In the genomic region with DNA sequence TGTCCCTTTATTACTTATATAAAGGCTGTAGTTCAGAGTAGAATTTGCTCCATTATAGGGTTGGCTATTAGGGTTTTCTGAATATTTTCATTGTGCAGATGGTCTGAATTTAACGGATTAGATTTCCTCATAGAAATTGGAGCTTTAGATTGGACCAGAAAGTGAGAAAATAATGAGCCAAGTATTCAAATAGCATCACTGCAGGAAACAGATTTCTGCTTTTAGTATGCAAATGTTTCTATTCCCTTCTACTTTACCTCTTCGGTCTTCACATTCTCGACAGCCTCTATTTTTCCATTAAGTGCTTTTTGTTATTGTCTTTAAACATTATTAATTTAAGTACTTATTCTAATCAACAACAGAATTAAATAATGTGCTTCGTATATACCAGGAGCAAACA, we compare ENCODE assay signal across 29 cellular contexts. TPM values are rescaled to one million over a fixed set of nuclear protein-coding genes. Genes with fewer than 3 reads are reported as not detected.
A peak's percentile ranks its signal among the peaks of the same experiment; 100 is the strongest.
DNase-seq lines count a peak whose midpoint lies in the region; ATAC-seq and TF ChIP-seq lines count a peak whose summit lies in the region.
"Had no signal": no experiment of that assay in that cellular context is flagged by ENCODE, and none has a peak within 500 bp of the region (broad histone marks: within the 10 kb centered on the region; RNA-seq: fewer than 3 reads in every experiment).

No MANE protein-coding gene starts in this region.

- POLR2A ChIA-PET in A673 (lab: Charles Lee; ENCODE audit: low non-redundant PET): interaction anchor here (0.5 to 1.0 kb wide), 2 partner anchors 11 to 20 kb away, joined by 3 to 7 read pairs; no protein-coding TSS in a partner anchor
- POLR2A ChIA-PET in naive thymus-derived CD4-positive, alpha-beta T cell (lab: Charles Lee): no interaction called here

- H3K4me3 Mint-ChIP-seq in mesothelial cell of epicardium (no peak overlapping the region), CD14-positive monocyte (no peak overlapping the region)
- no peak overlapping the region for H3K4me3 Mint-ChIP-seq in naive thymus-derived CD4-positive, alpha-beta T cell
- H3K4me3 Mint-ChIP-seq: activated naive CD8-positive, alpha-beta T cell treated with anti-CD3 and anti-CD28 coated beads, Interleukin-2, amount 50 U/mL, for 24 hours; CD8-positive, alpha-beta T cell; T-helper 2 cell treated with Interferon-gamma antibody and Interleukin-4, amounts not matched to agents 5 μg/mL and 100 μg/mL, for 36 hours had no signal

- H3K9ac ChIP-seq in HUES6 (ENCODE audit: low read length): peak overlapping the region; percentile 54

- H3K9me3 Mint-ChIP-seq in mesothelial cell of epicardium: peaks cover 11% of the 10 kb centered on the region
- H3K9me3 Mint-ChIP-seq in naive thymus-derived CD4-positive, alpha-beta T cell: peaks cover 0 to 14% (median 3%) of the 10 kb centered on the region in 11 donors
- peaks cover 0 to 15% (median 11%) of the 10 kb centered on the region in 7 donors for H3K9me3 Mint-ChIP-seq in CD14-positive monocyte

- peaks cover 19% of the 10 kb centered on the region for H3K4me1 Mint-ChIP-seq in mesothelial cell of epicardium
- peaks cover 0 to 4% (median 0%) of the 10 kb centered on the region in 7 donors for H3K4me1 Mint-ChIP-seq in naive thymus-derived CD4-positive, alpha-beta T cell
- H3K4me1 Mint-ChIP-seq in CD14-positive monocyte: no peaks in the 10 kb centered on the region
- H3K4me1 Mint-ChIP-seq: activated naive CD8-positive, alpha-beta T cell treated with anti-CD3 and anti-CD28 coated beads, Interleukin-2, amount 50 U/mL, for 24 hours had no signal

- no peak for ATAC-seq in naive thymus-derived CD4-positive, alpha-beta T cell
- ATAC-seq: activated naive CD8-positive, alpha-beta T cell treated with anti-CD3 and anti-CD28 coated beads, Interleukin-2, amount 50 U/mL, for 24 hours; body of pancreas; CD8-positive, alpha-beta T cell; heart left ventricle; left colon; psoas muscle had no signal

- H3K9me3 ChIP-seq in A673 (ENCODE audit: low read depth, low read length, poor library complexity, severe bottlenecking): peaks cover 17% of the 10 kb centered on the region
- H3K9me3 ChIP-seq in HUES6 (ENCODE audit: control insufficient read depth, insufficient read depth, low read depth, low read length): peaks cover 8% of the 10 kb centered on the region; the same call in 1 of the 2 replicates
- no peaks in the 10 kb centered on the region for H3K9me3 ChIP-seq in ectodermal cell (ENCODE audit: control insufficient read depth, low read length)
- H3K9me3 ChIP-seq in naive thymus-derived CD4-positive, alpha-beta T cell (ENCODE audit: control insufficient read depth in 2 of 3, low read length in 3 of 3): no peaks in the 10 kb centered on the region
- H3K9me3 ChIP-seq: body of pancreas had no signal

- no TSS peak for BruUV-seq in A673 (replicated peaks; lab: Mats Ljungman, UMichigan)

- H3K27ac ChIP-seq in A673 (ENCODE audit: low read depth, low read length, poor library complexity, severe bottlenecking) (peak overlapping the region; percentile 84), HUES6 (ENCODE audit: low read depth, low read length) (peak overlapping the region; percentile 89; the same call in 1 of the 2 replicates), ectodermal cell (ENCODE audit: insufficient read depth, low read depth, low read length, poor library complexity, severe bottlenecking) (no peak overlapping the region)
- H3K27ac ChIP-seq in naive thymus-derived CD4-positive, alpha-beta T cell (ENCODE audit: low read depth, low read length): no peak overlapping the region
- H3K27ac ChIP-seq: body of pancreas, heart left ventricle, psoas muscle, thoracic aorta had no signal

- H3K4me3 ChIP-seq in A673 (ENCODE audit: low read depth, low read length, poor library complexity, severe bottlenecking) (peak overlapping the region; percentile 43), HUES6 (ENCODE audit: low read depth, low read length) (peak overlapping the region; percentile 70), ectodermal cell (ENCODE audit: insufficient read depth, low read depth, low read length) (peak overlapping the region; percentile 66)
- H3K4me3 ChIP-seq in naive thymus-derived CD4-positive, alpha-beta T cell (ENCODE audit: low read length): no peak overlapping the region
- H3K4me3 ChIP-seq: body of pancreas, heart left ventricle, MG63, psoas muscle, thoracic aorta had no signal

- peak; percentile 67 for DNase-seq in A673 (ENCODE audit: low spot score)
- DNase-seq in mesothelial cell of epicardium (ENCODE audit: low spot score in 2 of 2, unreplicated experiment in 2 of 2): no peak
- no peak for DNase-seq in naive thymus-derived CD4-positive, alpha-beta T cell
- no peak for DNase-seq in CD14-positive monocyte (ENCODE audit: low spot score)
- no peak for DNase-seq in activated T-cell treated with anti-CD3 and anti-CD28 coated beads, Interleukin-2, amount 50 U/mL, for 48 hours
- DNase-seq in SHP77 (lab: John Stamatoyannopoulos, UW): no peak
- DNase-seq: activated CD4-positive, alpha-beta T cell treated with anti-CD3 and anti-CD28 coated beads for 4 hours; activated gamma-delta T cell; activated naive CD8-positive, alpha-beta T cell treated with anti-CD3 and anti-CD28 coated beads, Interleukin-2, amount 50 U/mL, for 24 hours; AML-193; body of pancreas; CD8-positive, alpha-beta T cell; DMS153; heart left ventricle; KBM-7; left colon; mammary epithelial cell; MG63; NCI-H2029; NCI-H226; NCI-H748 treated with DMSO at 0.1 percent for 48 hours; nucleus accumbens; psoas muscle; stimulated activated CD4-positive, alpha-beta T cell treated with anti-CD3 and anti-CD28 coated beads, Interleukin-15, amount 100 ng/mL, for 24 hours; stimulated activated naive CD4-positive, alpha-beta T cell treated with Interleukin-2 at 50 U/mL for 16 hours had no signal

- CTCF ChIA-PET in A673 (lab: Charles Lee): no interaction called here
- CTCF ChIA-PET in naive thymus-derived CD4-positive, alpha-beta T cell (lab: Charles Lee): no interaction called here

- intact Hi-C loops in A673 (cut with micrococcal nuclease; ENCODE audit: unreplicated experiment): no loop called here
- intact Hi-C loops in naive thymus-derived CD4-positive, alpha-beta T cell (cut with micrococcal nuclease): no loop called here
- intact Hi-C loops in CD14-positive monocyte (cut with micrococcal nuclease): no loop called here

- no peaks in the 10 kb centered on the region for H3K27me3 ChIP-seq in A673 (replicated peaks; ENCODE audit: insufficient read depth, low read depth, low read length, poor library complexity)
- H3K27me3 ChIP-seq in HUES6 (ENCODE audit: control insufficient read depth, insufficient read depth, low read length): no peaks in the 10 kb centered on the region
- no peaks in the 10 kb centered on the region for H3K27me3 ChIP-seq in ectodermal cell (ENCODE audit: control insufficient read depth, insufficient read depth, low read length, poor library complexity, severe bottlenecking)
- peaks cover 0 to 5% of the 10 kb centered on the region in 2 donors for H3K27me3 ChIP-seq in naive thymus-derived CD4-positive, alpha-beta T cell (ENCODE audit: control insufficient read depth in 2 of 2, insufficient read depth in 2 of 2, low read length in 2 of 2)
- H3K27me3 ChIP-seq: body of pancreas, heart left ventricle, MG63 had no signal

- H3K27ac Mint-ChIP-seq in mesothelial cell of epicardium (peak overlapping the region; percentile 86), CD14-positive monocyte (no peak overlapping the region)
- H3K27ac Mint-ChIP-seq in naive thymus-derived CD4-positive, alpha-beta T cell: no peak overlapping the region
- H3K27ac Mint-ChIP-seq: activated naive CD8-positive, alpha-beta T cell treated with anti-CD3 and anti-CD28 coated beads, Interleukin-2, amount 50 U/mL, for 24 hours; CD8-positive, alpha-beta T cell; T-helper 2 cell treated with Interferon-gamma antibody and Interleukin-4, amounts not matched to agents 5 μg/mL and 100 μg/mL, for 36 hours had no signal

- TF ChIP-seq CTCF in A673 (conservative IDR thresholded peaks at IDR 0.05; ENCODE audit: low read depth, low read length) (no peak), mesothelial cell of epicardium (IDR thresholded peaks at IDR 0.05; ENCODE audit: unreplicated experiment) (no peak), CD14-positive monocyte (IDR thresholded peaks at IDR 0.05) (no peak)

- H3K36me3 Mint-ChIP-seq in mesothelial cell of epicardium (peaks cover 13% of the 10 kb centered on the region), CD14-positive monocyte (no peaks in the 10 kb centered on the region)
- peaks cover 0 to 9% (median 6%) of the 10 kb centered on the region in 5 donors for H3K36me3 Mint-ChIP-seq in naive thymus-derived CD4-positive, alpha-beta T cell
- H3K36me3 Mint-ChIP-seq: CD8-positive, alpha-beta T cell had no signal

- H3K4me1 ChIP-seq in A673 (ENCODE audit: insufficient read depth, low read length, poor library complexity, severe bottlenecking): peaks cover 60% of the 10 kb centered on the region
- peaks cover 64% of the 10 kb centered on the region for H3K4me1 ChIP-seq in HUES6 (ENCODE audit: control insufficient read depth, insufficient read depth, low read length)
- H3K4me1 ChIP-seq in ectodermal cell (ENCODE audit: control insufficient read depth, insufficient read depth, low read length): peaks cover 26% of the 10 kb centered on the region
- peaks cover 0 to 4% of the 10 kb centered on the region in 2 donors for H3K4me1 ChIP-seq in naive thymus-derived CD4-positive, alpha-beta T cell (ENCODE audit: control insufficient read depth in 2 of 2, insufficient read depth in 2 of 2, low read length in 2 of 2)
- H3K4me1 ChIP-seq: body of pancreas, psoas muscle had no signal

- H3K27me3 Mint-ChIP-seq in mesothelial cell of epicardium (ENCODE audit: low read depth) (no peaks in the 10 kb centered on the region), CD14-positive monocyte (ENCODE audit: low read depth in 3 of 3) (peaks cover 3 to 10% (median 9%) of the 10 kb centered on the region in 3 donors)
- peaks cover 0 to 23% (median 9%) of the 10 kb centered on the region in 5 donors for H3K27me3 Mint-ChIP-seq in naive thymus-derived CD4-positive, alpha-beta T cell

- WGBS in ectodermal cell, 2 experiments: 0% methylated on average over 2 to 3 of the region's 4 CpGs

- H3K36me3 ChIP-seq in A673 (ENCODE audit: insufficient read depth, low read length, poor library complexity, severe bottlenecking) (peaks cover 6% of the 10 kb centered on the region), HUES6 (ENCODE audit: control insufficient read depth, insufficient read depth, low read length) (0 out of 2 replicates have a peak, but pooled peaks cover 3% of the 10 kb centered on the region), ectodermal cell (ENCODE audit: control insufficient read depth, insufficient read depth, low read length) (peaks cover 7% of the 10 kb centered on the region)
- no peaks in the 10 kb centered on the region for H3K36me3 ChIP-seq in naive thymus-derived CD4-positive, alpha-beta T cell (ENCODE audit: control insufficient read depth in 2 of 3, insufficient read depth in 3 of 3, low read length in 3 of 3)
- H3K36me3 ChIP-seq: heart left ventricle, MG63, thoracic aorta had no signal

RNA-seq across cellular contexts. Expression of a gene that starts 55.4 kb away (rescaled TPM):
- total RNA-seq in A673 (2021) (93.2 and 107 TPM in 2 replicates), mesothelial cell of epicardium (47.3 to 50.1 TPM (median 48.8 TPM) in 3 replicates)
- 73.0 TPM for polyA plus RNA-seq in ectodermal cell (2013, experiment 1 of 4)
- polyA plus RNA-seq in ectodermal cell (2013, experiment 2 of 4): 74.3 TPM
- 61.4 TPM for polyA plus RNA-seq in ectodermal cell (2013, experiment 3 of 4)
- 65.9 TPM for polyA plus RNA-seq in ectodermal cell (2013, experiment 4 of 4)
- total RNA-seq in naive thymus-derived CD4-positive, alpha-beta T cell: 1 to 10 TPM in 4 of 5 experiments, under 1 TPM in 1; 0.12 to 3.9 (median 2.3) TPM
- 1 to 10 TPM in 1 of 2 donors, under 1 TPM in 1; 0.86 to 1.7 TPM for polyA plus RNA-seq in naive thymus-derived CD4-positive, alpha-beta T cell
- under 1 TPM; 0.50 to 0.96 TPM for polyA plus RNA-seq in CD14-positive monocyte

Comparison
In these comparisons a context has a peak if more than half of its experiments do, and no peak if none do; other contexts are left out.
1. H3K27ac ChIP-seq: peak in A673 (single experiment) and HUES6 (single experiment); none in ectodermal cell (single experiment) and naive thymus-derived CD4-positive, alpha-beta T cell (single experiment).